1 cellular context compared by ENCODE assay signal in the genomic region with DNA sequence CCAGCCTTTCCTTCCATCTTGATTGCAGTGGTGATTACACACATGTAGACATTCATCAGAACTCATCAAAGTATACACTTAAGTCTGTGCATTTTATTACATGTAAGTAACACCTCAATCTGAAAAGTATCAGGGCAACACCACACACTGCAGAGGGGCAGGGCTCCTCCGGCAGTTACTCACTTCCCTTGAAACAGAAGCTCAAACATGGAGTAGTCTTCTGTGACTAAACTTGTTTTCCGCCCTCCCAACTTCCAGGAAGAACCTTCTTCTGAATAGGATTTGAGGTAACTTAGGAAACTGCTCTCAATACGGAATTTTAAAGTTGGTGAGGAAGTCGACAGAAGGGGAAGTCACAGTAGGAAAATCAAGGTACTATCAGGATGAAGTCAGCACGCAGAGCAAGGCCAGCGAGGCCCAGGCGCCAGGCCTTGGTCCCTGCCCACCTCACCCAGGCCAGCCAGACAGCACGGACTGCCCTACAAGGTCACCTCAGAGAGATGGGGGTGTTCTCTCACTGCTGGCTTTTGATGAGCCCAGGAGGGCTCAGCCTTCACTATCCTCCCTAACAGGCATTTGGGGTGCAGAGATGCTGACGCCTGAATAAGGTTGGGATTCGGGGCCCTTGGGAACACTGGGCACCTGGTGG.
TF ChIP-seq lines count a peak whose summit lies in the region.

No MANE protein-coding gene starts in this region.

TF ChIP-seq in H1, 55 proteins besides CTCF, POLR2A, EP300 and RAD21:
- no peak for TF ChIP-seq SIN3A (conservative IDR thresholded peaks at IDR 0.05 in 1 of 2, IDR thresholded peaks at IDR 0.05 in 1 of 2; ENCODE audit: low read depth in 1 of 2, low read length in 2 of 2)
- no peak for TF ChIP-seq SP4 (IDR thresholded peaks at IDR 0.05; ENCODE audit: low read length)
- no peak for TF ChIP-seq POLR2AphosphoS5 (IDR thresholded peaks at IDR 0.05; ENCODE audit: low read depth, low read length)
- no peak for TF ChIP-seq EZH2 (IDR thresholded peaks at IDR 0.05; ENCODE audit: low read depth, low read length, severe bottlenecking)
- TF ChIP-seq HDAC2 (IDR thresholded peaks at IDR 0.05; ENCODE audit: borderline replicate concordance in 1 of 2, low read depth in 2 of 2, low read length in 2 of 2), result no peak
- TF ChIP-seq TEAD4 (IDR thresholded peaks at IDR 0.05; ENCODE audit: low read depth, low read length), result no peak
- TF ChIP-seq TAF1 (IDR thresholded peaks at IDR 0.05; ENCODE audit: low read depth, low read length), result no peak
- no peak for TF ChIP-seq POU5F1 (IDR thresholded peaks at IDR 0.05; ENCODE audit: low read depth, low read length)
